In genomic region chr14:104304451-104305351, GRCh38 we compare ENCODE assay signal across 23 cellular contexts.
A peak's percentile ranks its signal among the peaks of the same experiment; 100 is the strongest.
DNase-seq lines count a peak whose midpoint lies in the region; ATAC-seq, FAIRE-seq and TF ChIP-seq lines count a peak whose summit lies in the region.
"Had no signal": no experiment of that assay in that cellular context is flagged by ENCODE, and none has a peak within 500 bp of the region (broad histone marks: within the 10 kb centered on the region; RNA-seq: fewer than 3 reads in every experiment).

No MANE protein-coding gene starts in this region.

- no peak overlapping the region; the same call in none of the 2 replicates for H3K18ac ChIP-seq in H1 (ENCODE audit: extremely low read depth, low read length)
- H3K18ac ChIP-seq in neuronal stem cell (ENCODE audit: low read length), result peak overlapping the region; percentile 70
- no peak overlapping the region for H3K18ac ChIP-seq in trophoblast cell (ENCODE audit: low read length)

- H3K4me3 Mint-ChIP-seq in activated naive CD4-positive, alpha-beta T cell treated with anti-CD3 and anti-CD28 coated beads for 36 hours, result no peak overlapping the region
- H3K4me3 Mint-ChIP-seq: CD8-positive, alpha-beta T cell had no signal

- no peaks in the 10 kb centered on the region for H3K36me3 ChIP-seq in HEK293 (ENCODE audit: control insufficient read depth in 2 of 2, insufficient read depth in 1 of 2, low read length in 2 of 2)
- H3K36me3 ChIP-seq in H1 (ENCODE audit: control insufficient read depth in 2 of 4, insufficient read depth in 4 of 4, low read length in 3 of 4), result no peaks in the 10 kb centered on the region
- no peaks in the 10 kb centered on the region for H3K36me3 ChIP-seq in HepG2 (replicated peaks in 1 of 2; ENCODE audit: control insufficient read depth in 1 of 2, insufficient read depth in 2 of 2, low read length in 2 of 2)
- no peaks in the 10 kb centered on the region for H3K36me3 ChIP-seq in neuronal stem cell (replicated peaks in 1 of 2; ENCODE audit: control insufficient read depth in 2 of 2, insufficient read depth in 2 of 2, low read length in 2 of 2)
- no peaks in the 10 kb centered on the region for H3K36me3 ChIP-seq in trophoblast cell (ENCODE audit: control insufficient read depth in 1 of 2, insufficient read depth in 2 of 2, low read length in 2 of 2)
- H3K36me3 ChIP-seq: BLaER1 had no signal

- H3K27ac Mint-ChIP-seq in activated naive CD4-positive, alpha-beta T cell treated with anti-CD3 and anti-CD28 coated beads for 36 hours, result no peak overlapping the region
- H3K27ac Mint-ChIP-seq: CD8-positive, alpha-beta T cell had no signal

- no peak overlapping the region for H2AFZ ChIP-seq in H1 (ENCODE audit: low read length)
- H2AFZ ChIP-seq in HepG2 (ENCODE audit: low read length), result no peak overlapping the region
- H2AFZ ChIP-seq in neuronal stem cell (ENCODE audit: low read length), result no peak overlapping the region
- H2AFZ ChIP-seq in trophoblast cell (ENCODE audit: insufficient read depth, low read length, poor library complexity), result no peak overlapping the region

- no peak overlapping the region for H3K4me3 ChIP-seq in HEK293 (ENCODE audit: low read depth, low read length)
- H3K4me3 ChIP-seq in H1 (ENCODE audit: extremely low read depth in 1 of 4, insufficient read depth in 2 of 4, low read depth in 3 of 4, low read length in 4 of 4), result no peak overlapping the region
- H3K4me3 ChIP-seq in HepG2 (replicated peaks in 1 of 3; ENCODE audit: insufficient read depth in 1 of 3, low read depth in 2 of 3, low read length in 3 of 3), result no peak overlapping the region
- H3K4me3 ChIP-seq in neuronal stem cell (ENCODE audit: low read length in 2 of 2), result no peak overlapping the region
- H3K4me3 ChIP-seq in trophoblast cell (ENCODE audit: low read depth, low read length), result no peak overlapping the region
- H3K4me3 ChIP-seq: BLaER1 had no signal

- H4K91ac ChIP-seq in H1 (replicated peaks; ENCODE audit: insufficient read length, low read length), result peak overlapping the region; percentile 54
- no peak overlapping the region for H4K91ac ChIP-seq in neuronal stem cell (ENCODE audit: low read depth, low read length, poor library complexity)
- no peak overlapping the region for H4K91ac ChIP-seq in trophoblast cell (ENCODE audit: low read depth, low read length)

- no peak for TF ChIP-seq CTCF in HEK293 (tag by site-specific recombination; IDR thresholded peaks at IDR 0.05)
- no peak for TF ChIP-seq CTCF in H1 (IDR thresholded peaks at IDR 0.05; ENCODE audit: control extremely low read depth in 1 of 3, insufficient read depth in 1 of 3, low read depth in 1 of 3, low read length in 3 of 3)
- TF ChIP-seq CTCF in HepG2 (CRISPR knock-in tag; IDR thresholded peaks at IDR 0.05), result no peak

- peaks cover 0 to 2% of the 10 kb centered on the region in 2 experiments for H4K20me1 ChIP-seq in H1 (replicated peaks in 1 of 2; ENCODE audit: control insufficient read depth in 1 of 2, insufficient read depth in 2 of 2, low read length in 2 of 2)
- no peaks in the 10 kb centered on the region for H4K20me1 ChIP-seq in HepG2 (ENCODE audit: insufficient read depth, low read length)
- H4K20me1 ChIP-seq: BLaER1 had no signal

- no peaks in the 10 kb centered on the region for H3K79me2 ChIP-seq in H1 (ENCODE audit: control insufficient read depth in 1 of 2, insufficient read depth in 2 of 2, low read length in 2 of 2)
- no peaks in the 10 kb centered on the region for H3K79me2 ChIP-seq in HepG2 (ENCODE audit: insufficient read depth, low read length)
- no peaks in the 10 kb centered on the region for H3K79me2 ChIP-seq in trophoblast cell (ENCODE audit: control insufficient read depth, insufficient read depth, low read length, poor library complexity)

- no peak for TF ChIP-seq RAD21 in H1 (IDR thresholded peaks at IDR 0.05 in 1 of 2, conservative IDR thresholded peaks at IDR 0.05 in 1 of 2; ENCODE audit: low read depth in 2 of 2, low read length in 2 of 2)
- TF ChIP-seq RAD21 in HepG2 (CRISPR knock-in tag; IDR thresholded peaks at IDR 0.05), result no peak

- H2BK20ac ChIP-seq in H1 (ENCODE audit: low read length), result no peak overlapping the region

- H3K4me2 ChIP-seq in H1 (ENCODE audit: insufficient read depth in 1 of 2, low read depth in 2 of 2, low read length in 2 of 2), result no peak overlapping the region
- H3K4me2 ChIP-seq in HepG2 (ENCODE audit: low read depth, low read length), result no peak overlapping the region
- no peak overlapping the region for H3K4me2 ChIP-seq in neuronal stem cell (ENCODE audit: insufficient read depth, low read length, poor library complexity, severe bottlenecking)
- no peak overlapping the region for H3K4me2 ChIP-seq in trophoblast cell (ENCODE audit: low read length)
- H3K4me2 ChIP-seq: BLaER1, SK-N-SH had no signal

- H2AK5ac ChIP-seq in H1 (ENCODE audit: low read depth, low read length), result no peak overlapping the region
- H2AK5ac ChIP-seq in neuronal stem cell (ENCODE audit: low read depth, low read length), result no peak overlapping the region
- no peak overlapping the region for H2AK5ac ChIP-seq in trophoblast cell (ENCODE audit: low read length)

- no peaks in the 10 kb centered on the region for H3K36me3 Mint-ChIP-seq in activated naive CD4-positive, alpha-beta T cell treated with anti-CD3 and anti-CD28 coated beads for 36 hours (ENCODE audit: low read depth)
- H3K36me3 Mint-ChIP-seq: CD8-positive, alpha-beta T cell had no signal

- H3K14ac ChIP-seq in H1 (ENCODE audit: insufficient read length), result no peak overlapping the region
- no peak overlapping the region for H3K14ac ChIP-seq in neuronal stem cell (ENCODE audit: low read length)
- H3K14ac ChIP-seq in trophoblast cell (ENCODE audit: low read length), result no peak overlapping the region

- no peaks in the 10 kb centered on the region for H3K23me2 ChIP-seq in H1 (ENCODE audit: low read depth, low read length)

- peaks cover 2% of the 10 kb centered on the region for H3K4me1 Mint-ChIP-seq in activated naive CD4-positive, alpha-beta T cell treated with anti-CD3 and anti-CD28 coated beads for 36 hours (ENCODE audit: low read depth)

- no peaks in the 10 kb centered on the region for H3K9me3 Mint-ChIP-seq in activated naive CD4-positive, alpha-beta T cell treated with anti-CD3 and anti-CD28 coated beads for 36 hours
- H3K9me3 Mint-ChIP-seq: CD8-positive, alpha-beta T cell had no signal

- no peak for FAIRE-seq in H1 (lab: Jason Lieb, UNC)
- no peak for FAIRE-seq in HepG2 (lab: Jason Lieb, UNC)
- FAIRE-seq: GM12891, RCC 7860 had no signal

- TF ChIP-seq EP300 in H1 (IDR thresholded peaks at IDR 0.05; ENCODE audit: borderline replicate concordance in 1 of 2, low read depth in 2 of 2, low read length in 2 of 2), result no peak
- no peak for TF ChIP-seq EP300 in HepG2 (IDR thresholded peaks at IDR 0.05; ENCODE audit: low read depth in 2 of 2, low read length in 2 of 2)
- TF ChIP-seq EP300 in HepG2 (CRISPR knock-in tag; IDR thresholded peaks at IDR 0.05; ENCODE audit: borderline replicate concordance), result no peak

- no peak overlapping the region for H3K56ac ChIP-seq in H1 (replicated peaks; ENCODE audit: insufficient read length, low read depth, low read length)

- no peaks in the 10 kb centered on the region for H3K27me3 Mint-ChIP-seq in activated naive CD4-positive, alpha-beta T cell treated with anti-CD3 and anti-CD28 coated beads for 36 hours (ENCODE audit: low read depth)

- H2BK120ac ChIP-seq in H1 (replicated peaks; ENCODE audit: low read depth, low read length) (no peak overlapping the region), neuronal stem cell (ENCODE audit: low read depth, low read length) (no peak overlapping the region), trophoblast cell (ENCODE audit: insufficient read depth, low read length, poor library complexity) (no peak overlapping the region)

- no peak overlapping the region for H3K9ac ChIP-seq in H1 (replicated peaks in 1 of 4; ENCODE audit: extremely low read depth in 1 of 4, low read depth in 3 of 4, low read length in 3 of 4)
- no peak overlapping the region for H3K9ac ChIP-seq in HepG2 (ENCODE audit: insufficient read depth, low read depth, low read length)
- peak overlapping the region; percentile 63 for H3K9ac ChIP-seq in neuronal stem cell (ENCODE audit: low read depth, low read length, poor library complexity)
- no peak overlapping the region for H3K9ac ChIP-seq in trophoblast cell (ENCODE audit: low read length)
- H3K9ac ChIP-seq: BLaER1, SK-N-SH had no signal

- WGBS in H1 (ENCODE audit: extremely low coverage in 1 of 2, insufficient coverage in 1 of 2, insufficient read length in 1 of 2, insufficient replicate concordance in 2 of 2, low coverage in 1 of 2, low lambda C conversion rate in 2 of 2, missing lambda C conversion rate in 1 of 2), 2 experiments, result 92% methylated on average over 25 of the region's 27 CpGs; no CpG with 5 or more reads in 1 of the 2 experiments
- WGBS in HepG2 (ENCODE audit: low lambda C conversion rate), result 7% methylated on average over 21 of the region's 27 CpGs
- WGBS in neuronal stem cell (ENCODE audit: extremely low coverage in 2 of 2, insufficient read length in 2 of 2, insufficient replicate concordance in 1 of 2), 2 donors, result no CpG with 5 or more reads among the region's 27 CpGs
- no CpG with 5 or more reads among the region's 27 CpGs for WGBS in trophoblast cell (ENCODE audit: extremely low coverage, insufficient coverage, insufficient read length)

- H3K4me1 ChIP-seq in HEK293 (ENCODE audit: control insufficient read depth, insufficient read depth, low read length) (no peaks in the 10 kb centered on the region), H1 (replicated peaks in 1 of 4; ENCODE audit: control insufficient read depth in 3 of 4, insufficient read depth in 4 of 4, low read length in 3 of 4) (peaks cover 0 to 2% (median 0%) of the 10 kb centered on the region in 4 experiments; a peak in 2 of 7 replicates), HepG2 (ENCODE audit: insufficient read depth, low read length) (no peaks in the 10 kb centered on the region), neuronal stem cell (ENCODE audit: control insufficient read depth in 2 of 2, insufficient read depth in 1 of 2, low read depth in 1 of 2, low read length in 2 of 2) (peaks cover 0 to 6% of the 10 kb centered on the region in 2 donors), trophoblast cell (ENCODE audit: control insufficient read depth in 1 of 2, insufficient read depth in 2 of 2, low read length in 2 of 2) (no peaks in the 10 kb centered on the region)

- no TSS peak for BruUV-seq in HepG2 (replicated peaks; lab: Mats Ljungman, UMichigan)

- no peak for ATAC-seq in HepG2
- ATAC-seq: CD8-positive, alpha-beta T cell had no signal

- POLR2A ChIA-PET in HEK293 (lab: Yijun Ruan, JAX), result no interaction called here
- POLR2A ChIA-PET in H1 (lab: Charles Lee; ENCODE audit: partially characterized antibody), result no interaction called here
- POLR2A ChIA-PET in HepG2 (lab: Yijun Ruan, JAX), result no interaction called here

- H2BK5ac ChIP-seq in H1 (ENCODE audit: low read depth, low read length), result no peak overlapping the region
- H2BK5ac ChIP-seq in neuronal stem cell (ENCODE audit: low read length), result no peak overlapping the region
- H2BK5ac ChIP-seq in trophoblast cell (ENCODE audit: low read depth, low read length, poor library complexity), result no peak overlapping the region

- H3K9me3 ChIP-seq in HEK293 (ENCODE audit: control insufficient read depth, insufficient read depth, low read depth, low read length) (no peaks in the 10 kb centered on the region), H1 (ENCODE audit: insufficient read depth in 2 of 2, low read depth in 1 of 2, low read length in 1 of 2) (no peaks in the 10 kb centered on the region; a peak in 1 of 4 replicates), HepG2 (ENCODE audit: low read length) (no peaks in the 10 kb centered on the region; the same call in 1 of the 2 replicates), neuronal stem cell (replicated peaks in 1 of 2; ENCODE audit: control insufficient read depth in 2 of 2, insufficient read depth in 1 of 2, low read depth in 1 of 2, low read length in 2 of 2) (no peaks in the 10 kb centered on the region), trophoblast cell (ENCODE audit: insufficient read depth, low read depth, low read length) (peaks cover 15% of the 10 kb centered on the region)
- H3K9me3 ChIP-seq: BLaER1, SK-N-SH had no signal

- CTCF ChIA-PET in HEK293 (lab: Yijun Ruan, JAX), result interaction anchor here (0.7 kb wide), 1 partner anchor 530 kb away, joined by 3 read pairs; no protein-coding TSS in a partner anchor
- CTCF ChIA-PET in H1 (lab: Charles Lee; ENCODE audit: partially characterized antibody), result interaction anchor here (0.8 to 2.2 kb wide), 4 partner anchors 10 to 178 kb away, joined by 3 to 4 read pairs (median 4); no protein-coding TSS in a partner anchor
- CTCF ChIA-PET in HepG2 (lab: Yijun Ruan, JAX; ENCODE audit: low intra/inter-chr PET ratio, low total read pairs), result no interaction called here
- CTCF ChIA-PET in activated naive CD4-positive, alpha-beta T cell treated with anti-CD3 and anti-CD28 coated beads for 36 hours (lab: Charles Lee), result no interaction called here

- H3K4ac ChIP-seq in H1 (replicated peaks; ENCODE audit: insufficient read length, low read depth, low read length), result no peak overlapping the region
- H3K4ac ChIP-seq in neuronal stem cell (ENCODE audit: low read length), result no peak overlapping the region
- H3K4ac ChIP-seq in trophoblast cell (ENCODE audit: low read depth, low read length), result no peak overlapping the region

- H4K12ac ChIP-seq in trophoblast cell (ENCODE audit: low read depth, low read length), result no peak overlapping the region

- TF ChIP-seq POLR2A in H1 (IDR thresholded peaks at IDR 0.05; ENCODE audit: control extremely low read depth in 1 of 2, low read depth in 2 of 2, low read length in 2 of 2) (no peak), HepG2 (IDR thresholded peaks at IDR 0.05; ENCODE audit: insufficient read depth in 1 of 2, low read depth in 2 of 2, low read length in 2 of 2) (no peak)

- H3K23ac ChIP-seq in H1 (ENCODE audit: insufficient read length) (no peak overlapping the region), neuronal stem cell (ENCODE audit: low read depth, low read length, poor library complexity) (no peak overlapping the region), trophoblast cell (ENCODE audit: low read length) (no peak overlapping the region)

- DNase-seq in H1 (ENCODE audit: low read depth in 1 of 2, low spot score in 2 of 2) (no peak), HepG2 (ENCODE audit: low spot score) (no peak), neuronal stem cell (ENCODE audit: low spot score) (no peak), OCI-M1 (lab: John Stamatoyannopoulos, UW) (no peak), NCI-H146 treated with DMSO at 0.1 percent for 48 hours (lab: John Stamatoyannopoulos, UW; ENCODE audit: unreplicated experiment) (no peak), trophoblast cell (no peak)
- DNase-seq in activated naive CD4-positive, alpha-beta T cell treated with anti-CD3 and anti-CD28 coated beads for 36 hours, result no peak
- DNase-seq: Calu3; CD8-positive, alpha-beta T cell; DMS53; GOT3; NCI-H1092 treated with DMSO at 0.1 percent for 48 hours; NCI-H1694 treated with DMSO at 0.1 percent for 48 hours; NCI-H2107; NCI-H510A; NCI-H748 treated with DMSO at 0.1 percent for 48 hours; NK-92 treated with Interleukin-12 subunit alpha and Interleukin-12 subunit beta, amount 100 ng/mL, for 24 hours; SHP77 treated with DMSO at 0.1 percent for 48 hours; SK-N-SH had no signal

- H3K27me3 ChIP-seq in H1 (replicated peaks in 1 of 4; ENCODE audit: control insufficient read depth in 3 of 4, extremely low read depth in 1 of 4, insufficient read depth in 3 of 4, low read length in 3 of 4) (no peaks in the 10 kb centered on the region), HepG2 (ENCODE audit: control insufficient read depth in 1 of 2, insufficient read depth in 2 of 2, low read length in 2 of 2) (peaks cover 5 to 38% of the 10 kb centered on the region in 2 experiments), neuronal stem cell (ENCODE audit: control insufficient read depth in 3 of 3, insufficient read depth in 3 of 3, low read depth in 1 of 3, low read length in 3 of 3) (peaks cover 0 to 9% (median 0%) of the 10 kb centered on the region in 3 experiments), trophoblast cell (ENCODE audit: insufficient read depth, low read length) (no peaks in the 10 kb centered on the region)
- H3K27me3 ChIP-seq: BLaER1 had no signal

- in situ Hi-C loops in HepG2 (cut with HindIII; ENCODE audit: extremely low pct_ligation_motif_present, low pct_unique_long_range_greater_than_20kb), result no loop called here

- H2BK12ac ChIP-seq in H1 (ENCODE audit: low read depth, low read length) (peak overlapping the region; percentile 39; the same call in 1 of the 2 replicates), neuronal stem cell (ENCODE audit: low read length) (peak overlapping the region; percentile 18), trophoblast cell (ENCODE audit: low read length) (no peak overlapping the region)

- intact Hi-C loops in HepG2 (cut with micrococcal nuclease; ENCODE audit: unreplicated experiment), result no loop called here
- intact Hi-C loops in activated naive CD4-positive, alpha-beta T cell treated with anti-CD3 and anti-CD28 coated beads for 36 hours (cut with micrococcal nuclease), result no loop called here

- H2BK15ac ChIP-seq in H1 (ENCODE audit: low read length) (no peak overlapping the region), neuronal stem cell (ENCODE audit: low read length) (no peak overlapping the region)

- H3K27ac ChIP-seq in HEK293 (ENCODE audit: extremely low read depth, low read depth, low read length) (no peak overlapping the region), H1 (ENCODE audit: low read depth, low read length) (no peak overlapping the region), HepG2 (ENCODE audit: extremely low read length, insufficient read depth, low read length) (no peak overlapping the region), neuronal stem cell (replicated peaks; ENCODE audit: low read length) (no peak overlapping the region), trophoblast cell (ENCODE audit: low read depth, low read length) (no peak overlapping the region)
- H3K27ac ChIP-seq: BLaER1 had no signal

- H4K8ac ChIP-seq in H1 (ENCODE audit: extremely low read depth, insufficient read depth, low read length), result 0 out of 2 replicates have a peak overlapping the region, but pooled peaks have one; percentile 3
- H4K8ac ChIP-seq in neuronal stem cell (ENCODE audit: low read depth, low read length), result no peak overlapping the region
- no peak overlapping the region for H4K8ac ChIP-seq in trophoblast cell (ENCODE audit: low read depth, low read length)

- no peak overlapping the region for H4K5ac ChIP-seq in H1 (ENCODE audit: insufficient read length, low read depth, low read length)

- H3K79me1 ChIP-seq in H1 (ENCODE audit: low read depth, low read length) (no peaks in the 10 kb centered on the region), neuronal stem cell (ENCODE audit: low read depth, low read length) (no peaks in the 10 kb centered on the region), trophoblast cell (ENCODE audit: low read length) (no peaks in the 10 kb centered on the region)

Comparison
In these comparisons a context has a peak if more than half of its experiments do, and no peak if none do; other contexts are left out.
1. CTCF ChIA-PET loops: an anchor here in HEK293 (0.7 kb wide) and H1 (0.8 to 2.2 kb wide); none called in HepG2 and activated naive CD4-positive, alpha-beta T cell treated with anti-CD3 and anti-CD28 coated beads for 36 hours.